In genomic region chr11:63165710-63166310, GRCh38 we compare ENCODE assay signal across 28 cellular contexts. TPM values are rescaled to one million over a fixed set of nuclear protein-coding genes. Genes with fewer than 3 reads are reported as not detected.
DNase-seq lines count a peak whose midpoint lies in the region; FAIRE-seq and TF ChIP-seq lines count a peak whose summit lies in the region.
"Had no signal": no experiment of that assay in that cellular context is flagged by ENCODE, and none has a peak within 500 bp of the region (broad histone marks: within the 10 kb centered on the region; RNA-seq: fewer than 3 reads in every experiment).

No MANE protein-coding gene starts in this region.

- DNase-seq in H54 (ENCODE audit: insufficient read length, low spot score): no peak
- peak; percentile 49 for DNase-seq in RKO (ENCODE audit: low spot score)
- peak; percentile 59 for DNase-seq in bronchial epithelial cell (ENCODE audit: low read depth)
- DNase-seq in iris pigment epithelial cell (ENCODE audit: low read depth): peak; percentile 34
- DNase-seq in NCI-H748 treated with DMSO at 0.1 percent for 48 hours (lab: John Stamatoyannopoulos, UW): no peak
- no peak for DNase-seq in activated T-cell treated with anti-CD3 and anti-CD28 coated beads, Interleukin-2, amount 50 U/mL, for 1 hour
- DNase-seq in NCI-H2107 treated with DMSO at 0.1 percent for 48 hours (lab: John Stamatoyannopoulos, UW; ENCODE audit: unreplicated experiment): no peak
- no peak for DNase-seq in RPMI8226
- DNase-seq: Calu3; CD8-positive, alpha-beta memory T cell; DMS153; GDM1; H7; HFFc6; NCI-H1092; NCI-H1436 treated with DMSO at 0.1 percent for 48 hours; NCI-H1930; NCI-H226; NCI-H524; NCI-H82; T-helper 1 cell had no signal

- TF ChIP-seq POLR2A in H54 (IDR thresholded peaks at IDR 0.05; ENCODE audit: low read depth, low read length): no peak

- H3K36me3 ChIP-seq in bronchial epithelial cell (ENCODE audit: control insufficient read depth, insufficient read depth, low read length): no peaks in the 10 kb centered on the region
- H3K36me3 ChIP-seq: BLaER1 treated with 17β-estradiol and CSF1 and Interleukin-3, amounts not matched to agents 10 nM and 100 nM had no signal

- no peak for TF ChIP-seq CTCF in bronchial epithelial cell (IDR thresholded peaks at IDR 0.05; ENCODE audit: insufficient read depth, low read length, severe bottlenecking)

- H3K27me3 ChIP-seq in bronchial epithelial cell (ENCODE audit: control insufficient read depth, insufficient read depth, low read length): peaks cover 3% of the 10 kb centered on the region
- H3K27me3 ChIP-seq: BLaER1 treated with 17β-estradiol and CSF1 and Interleukin-3, amounts not matched to agents 10 nM and 100 nM had no signal

- no peak overlapping the region for H3K4me3 ChIP-seq in bronchial epithelial cell (ENCODE audit: low read depth, low read length)
- H3K4me3 ChIP-seq: BLaER1 treated with 17β-estradiol and CSF1 and Interleukin-3, amounts not matched to agents 10 nM and 100 nM; K562 had no signal

- FAIRE-seq in H54 (lab: Jason Lieb, UNC) (peak; percentile 41), bronchial epithelial cell (lab: Jason Lieb, UNC) (peak; percentile 36)
- FAIRE-seq: GM18507, HepG2, K562, RCC 7860 had no signal

RNA-seq across cellular contexts. Expression of gene SLC22A24, which starts 21.8 kb away (rescaled TPM):
- total RNA-seq in bronchial epithelial cell: not detected in 2 replicates
- total RNA-seq: Calu3; CD8-positive, alpha-beta memory T cell; H7; HepG2; HFFc6; K562; LHCN-M2; OCI-LY7 had no signal

Comparison
In these comparisons a context has a peak if more than half of its experiments do, and no peak if none do; other contexts are left out.
1. DNase-seq: peak in RKO (single experiment), bronchial epithelial cell (single experiment) and iris pigment epithelial cell (single experiment); none in H54 (single experiment), NCI-H748 treated with DMSO at 0.1 percent for 48 hours (single experiment), activated T-cell treated with anti-CD3 and anti-CD28 coated beads, Interleukin-2, amount 50 U/mL, for 1 hour (single experiment), NCI-H2107 treated with DMSO at 0.1 percent for 48 hours (single experiment) and RPMI8226 (single experiment).